ENCODE assay signal across 30 cellular contexts in genomic region chr1:1043411-1043810, GRCh38. TPM values are rescaled to one million over a fixed set of nuclear protein-coding genes. Genes with fewer than 3 reads are reported as not detected.
"Had no signal": no experiment of that assay in that cellular context is flagged by ENCODE, and none has a peak within 500 bp of the region (broad histone marks: within the 10 kb centered on the region; RNA-seq: fewer than 3 reads in every experiment).

No MANE protein-coding gene starts in this region.

- H3K36me3 Mint-ChIP-seq: natural killer cell had no signal

- DNase-seq: islet precursor cell; left ventricle myocardium inferior; midbrain; mucosa of descending colon; natural killer cell; nephron progenitor cell; ovary; right lobe of liver; stimulated activated CD4-positive, alpha-beta T cell treated with anti-CD3 and anti-CD28 coated beads, Interleukin-1b, Interleukin-23, amount 100 ng/mL, for 48 hours; stimulated activated CD4-positive, alpha-beta T cell treated with anti-CD3 and anti-CD28 coated beads, Interleukin-2, amount 100 ng/mL, for 48 hours; stimulated activated CD4-positive, alpha-beta T cell treated with anti-CD3 and anti-CD28 coated beads, Interleukin-4, amount 100 ng/mL, for 4 hours; stimulated activated CD8-positive, alpha-beta memory T cell treated with anti-CD3 and anti-CD28 coated beads, Interleukin-4, amount 100 ng/mL, for 48 hours; stimulated activated naive B cell treated with anti-CD40 and anti-IgM and Interleukin-4, amounts not matched to agents 10 μg/mL and 1 μg/mL and 100 μg/mL, for 72 hours; stimulated activated naive CD8-positive, alpha-beta T cell treated with anti-CD3 and anti-CD28 coated beads, Interleukin-15, Interleukin-2, amounts not matched to agents 100 U/mL and 50 U/mL, for 24 hours; stomach; testis; thyroid gland; transverse colon had no signal

- ATAC-seq: mucosa of descending colon; natural killer cell; right lobe of liver; stimulated activated naive B cell treated with anti-CD40 and anti-IgM and Interleukin-4, amounts not matched to agents 10 μg/mL and 1 μg/mL and 100 μg/mL, for 72 hours; stimulated activated naive CD8-positive, alpha-beta T cell treated with anti-CD3 and anti-CD28 coated beads, Interleukin-15, Interleukin-2, amounts not matched to agents 100 U/mL and 50 U/mL, for 24 hours had no signal

- H3K4me3 Mint-ChIP-seq: nephron progenitor cell; stimulated activated naive B cell treated with anti-CD40 and anti-IgM and Interleukin-4, amounts not matched to agents 10 μg/mL and 1 μg/mL and 100 μg/mL, for 72 hours had no signal

- H3K27ac Mint-ChIP-seq: memory B cell, natural killer cell, nephron progenitor cell, neural progenitor cell had no signal

- H3K27ac ChIP-seq: hepatocyte, left ventricle myocardium inferior, neural progenitor cell, ovary, right atrium auricular region, right lobe of liver, stomach, testis, thyroid gland, transverse colon, upper lobe of left lung, vagina had no signal

- H3K9me3 Mint-ChIP-seq: memory B cell; natural killer cell; nephron progenitor cell; neural progenitor cell; stimulated activated naive B cell treated with anti-CD40 and anti-IgM and Interleukin-4, amounts not matched to agents 10 μg/mL and 1 μg/mL and 100 μg/mL, for 72 hours had no signal

RNA-seq across cellular contexts. Expression of gene RNF223, which starts 30.7 kb away (rescaled TPM):
- total RNA-seq: left ventricle myocardium inferior, mesenteric fat pad, natural killer cell, omental fat pad, progenitor cell of endocrine pancreas, pulmonary artery endothelial cell, renal cortical epithelial cell, right atrium auricular region, right lobe of liver, skeletal muscle tissue, thyroid gland had no signal
